ENCODE assay signal across 8 cellular contexts in the genomic region with DNA sequence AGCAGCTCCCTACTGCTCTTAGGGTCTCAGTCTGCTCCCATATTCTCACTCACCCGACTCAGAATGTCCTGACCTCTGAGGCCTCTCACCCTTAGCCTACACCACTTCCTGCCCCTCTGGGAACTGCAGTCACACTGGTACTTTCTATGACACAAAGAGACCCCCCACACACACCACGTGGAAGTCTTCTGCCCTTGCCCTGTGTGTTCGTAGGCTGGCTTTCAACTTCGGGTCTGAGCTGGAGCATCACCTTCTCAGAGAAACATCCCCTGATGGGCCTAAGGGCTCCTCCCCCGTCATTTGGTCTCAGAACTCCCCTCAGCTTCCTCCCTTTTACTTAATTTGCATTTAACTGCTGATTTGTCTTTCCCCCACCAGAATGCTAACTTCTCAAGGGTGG. TPM values are rescaled to one million over a fixed set of nuclear protein-coding genes. Genes with fewer than 3 reads are reported as not detected.
DNase-seq lines count a peak whose midpoint lies in the region; ATAC-seq and TF ChIP-seq lines count a peak whose summit lies in the region.
"Not testable (repeated sequence)": the region's sequence is repeated elsewhere in the genome, so short reads cannot be mapped to it uniquely, and the experiment has no call there.

No MANE protein-coding gene starts in this region.

- peak; percentile 32 for DNase-seq in NB4 (ENCODE audit: low read depth)
- peak; percentile 68 for DNase-seq in activated CD8-positive, alpha-beta memory T cell treated with anti-CD3 and anti-CD28 coated beads, Interleukin-2, amount 50 U/mL, for 48 hours
- peak; percentile 7 to 14 (median 9) for DNase-seq in immature natural killer cell

- not testable (repeated sequence) for TF ChIP-seq CTCF in NB4 (IDR thresholded peaks at IDR 0.05; ENCODE audit: low read depth, low read length)

- ATAC-seq in GM18508 (IDR thresholded peaks at IDR 0.05; ENCODE audit: insufficient read depth, unreplicated experiment) (peak; percentile 56), GM19467 (IDR thresholded peaks at IDR 0.05; ENCODE audit: unreplicated experiment) (peak; percentile 48), HG02642 (IDR thresholded peaks at IDR 0.05; ENCODE audit: poor library complexity, unreplicated experiment) (peak; percentile 78), HG03135 (IDR thresholded peaks at IDR 0.05; ENCODE audit: unreplicated experiment) (peak; percentile 75)
- peak; percentile 80 for ATAC-seq in stimulated activated memory B cell treated with anti-CD40 and anti-IgM and Interleukin-4, amounts not matched to agents 10 μg/mL and 1 μg/mL and 100 μg/mL, for 72 hours

- peak overlapping the region in 2 of 5 donors; percentile 4 to 44 for H3K4me3 Mint-ChIP-seq in immature natural killer cell
- H3K4me3 Mint-ChIP-seq in stimulated activated memory B cell treated with anti-CD40 and anti-IgM and Interleukin-4, amounts not matched to agents 10 μg/mL and 1 μg/mL and 100 μg/mL, for 72 hours: not testable (repeated sequence)

- TF ChIP-seq POLR2A in NB4 (IDR thresholded peaks at IDR 0.05; ENCODE audit: extremely low read depth, insufficient read length): not testable (repeated sequence)

- not testable (repeated sequence) for H3K27me3 Mint-ChIP-seq in immature natural killer cell (ENCODE audit: low read depth in 3 of 3); stimulated activated memory B cell treated with anti-CD40 and anti-IgM and Interleukin-4, amounts not matched to agents 10 μg/mL and 1 μg/mL and 100 μg/mL, for 72 hours

- H3K36me3 Mint-ChIP-seq in immature natural killer cell; stimulated activated memory B cell treated with anti-CD40 and anti-IgM and Interleukin-4, amounts not matched to agents 10 μg/mL and 1 μg/mL and 100 μg/mL, for 72 hours: not testable (repeated sequence)

- peak overlapping the region in 5 of 6 donors; percentile 7 to 62 (median 52) for H3K27ac Mint-ChIP-seq in immature natural killer cell
- peak overlapping the region; percentile 63 for H3K27ac Mint-ChIP-seq in stimulated activated memory B cell treated with anti-CD40 and anti-IgM and Interleukin-4, amounts not matched to agents 10 μg/mL and 1 μg/mL and 100 μg/mL, for 72 hours

- not testable (repeated sequence) for H3K4me3 ChIP-seq in NB4 (ENCODE audit: low read depth, low read length)

- not testable (repeated sequence) for H3K9me3 Mint-ChIP-seq in immature natural killer cell; stimulated activated memory B cell treated with anti-CD40 and anti-IgM and Interleukin-4, amounts not matched to agents 10 μg/mL and 1 μg/mL and 100 μg/mL, for 72 hours

- H3K4me1 Mint-ChIP-seq in immature natural killer cell: peaks cover 11 to 13% of the 10 kb centered on the region in 2 donors
- H3K4me1 Mint-ChIP-seq in stimulated activated memory B cell treated with anti-CD40 and anti-IgM and Interleukin-4, amounts not matched to agents 10 μg/mL and 1 μg/mL and 100 μg/mL, for 72 hours: peaks cover 10% of the 10 kb centered on the region

RNA-seq across cellular contexts. Expression of gene DDX11, which starts 22.0 kb away (rescaled TPM):
- polyA plus RNA-seq in immature natural killer cell: 10 to 100 TPM in 1 of 3 donors, 1 to 10 TPM in 1, not detected in 1; 5.4 to 14.7 TPM

Comparison
In these comparisons a context has a peak if more than half of its experiments do, and no peak if none do; other contexts are left out.
1. DNase-seq: peak in every context shown above with its lines; median percentile 68 in activated CD8-positive, alpha-beta memory T cell treated with anti-CD3 and anti-CD28 coated beads, Interleukin-2, amount 50 U/mL, for 48 hours; 32 in NB4; 9 in immature natural killer cell.